14 cellular contexts compared by ENCODE assay signal in genomic region chr20:36267605-36268500, GRCh38. TPM values are rescaled to one million over a fixed set of nuclear protein-coding genes. Genes with fewer than 3 reads are reported as not detected.
DNase-seq lines count a peak whose midpoint lies in the region; ATAC-seq and TF ChIP-seq lines count a peak whose summit lies in the region.
"Had no signal": no experiment of that assay in that cellular context is flagged by ENCODE, and none has a peak within 500 bp of the region (broad histone marks: within the 10 kb centered on the region; RNA-seq: fewer than 3 reads in every experiment).

No MANE protein-coding gene starts in this region.

- DNase-seq in D341Med (ENCODE audit: low spot score) (peak; percentile 25), RWPE2 (ENCODE audit: low spot score) (peak; percentile 80), endodermal cell (no peak), occipital lobe (lab: John Stamatoyannopoulos, UW) (peak; percentile 40), NK-92 (lab: John Stamatoyannopoulos, UW; ENCODE audit: unreplicated experiment) (no peak)
- DNase-seq in CD4-positive, alpha-beta T cell = no peak
- DNase-seq: AML-193; Calu3; CD4-positive, CD25-positive, alpha-beta regulatory T cell; DMS79; NCI-H226; NCI-H526 treated with DMSO at 0.1 percent for 48 hours; PC-3 had no signal

- no peaks in the 10 kb centered on the region for H3K36me3 Mint-ChIP-seq in endodermal cell (ENCODE audit: low read depth)
- no peaks in the 10 kb centered on the region for H3K36me3 Mint-ChIP-seq in CD4-positive, alpha-beta T cell (ENCODE audit: low read depth)
- H3K36me3 Mint-ChIP-seq: CD4-positive, CD25-positive, alpha-beta regulatory T cell had no signal

- no peaks in the 10 kb centered on the region for H3K9me3 ChIP-seq in RWPE2 (ENCODE audit: severe bottlenecking)
- no peaks in the 10 kb centered on the region for H3K9me3 ChIP-seq in endodermal cell (ENCODE audit: control insufficient read depth, low read length)
- H3K9me3 ChIP-seq in CD4-positive, alpha-beta T cell (ENCODE audit: control insufficient read depth, low read length) = no peaks in the 10 kb centered on the region

- H3K27ac ChIP-seq in RWPE2 (ENCODE audit: poor library complexity, severe bottlenecking) = no peak overlapping the region
- H3K27ac ChIP-seq in endodermal cell (ENCODE audit: low read depth, low read length) = no peak overlapping the region
- no peak overlapping the region for H3K27ac ChIP-seq in CD4-positive, alpha-beta T cell (ENCODE audit: low read depth, low read length)

- no peaks in the 10 kb centered on the region for H3K27me3 ChIP-seq in RWPE2 (ENCODE audit: insufficient read depth, poor library complexity, severe bottlenecking)
- no peaks in the 10 kb centered on the region for H3K27me3 ChIP-seq in endodermal cell (ENCODE audit: control insufficient read depth, insufficient read depth, low read length, poor library complexity, severe bottlenecking)
- H3K27me3 ChIP-seq in CD4-positive, alpha-beta T cell (ENCODE audit: control insufficient read depth, insufficient read depth, low read length) = no peaks in the 10 kb centered on the region

- H3K27me3 Mint-ChIP-seq in endodermal cell (ENCODE audit: insufficient read depth) = peaks cover 11% of the 10 kb centered on the region
- H3K27me3 Mint-ChIP-seq in CD4-positive, alpha-beta T cell = no peaks in the 10 kb centered on the region

- no peak overlapping the region for H3K27ac Mint-ChIP-seq in endodermal cell
- no peak overlapping the region for H3K27ac Mint-ChIP-seq in CD4-positive, alpha-beta T cell
- H3K27ac Mint-ChIP-seq: CD4-positive, CD25-positive, alpha-beta regulatory T cell had no signal

- TF ChIP-seq CTCF in RWPE2 (IDR thresholded peaks at IDR 0.05; ENCODE audit: poor library complexity, severe bottlenecking) (no peak), endodermal cell (conservative IDR thresholded peaks at IDR 0.05) (peak; percentile 33)
- TF ChIP-seq CTCF in CD4-positive, alpha-beta T cell (IDR thresholded peaks at IDR 0.05) = no peak

- H3K4me3 Mint-ChIP-seq in endodermal cell = no peak overlapping the region
- no peak overlapping the region for H3K4me3 Mint-ChIP-seq in CD4-positive, alpha-beta T cell
- H3K4me3 Mint-ChIP-seq: CD4-positive, CD25-positive, alpha-beta regulatory T cell had no signal

- no peaks in the 10 kb centered on the region for H3K4me1 ChIP-seq in RWPE2 (ENCODE audit: insufficient read depth, poor library complexity, severe bottlenecking)
- H3K4me1 ChIP-seq in endodermal cell (ENCODE audit: control insufficient read depth, insufficient read depth, low read length) = no peaks in the 10 kb centered on the region

- intact Hi-C loops in CD4-positive, alpha-beta T cell (cut with DNase I, micrococcal nuclease) = no loop called here

- POLR2A ChIA-PET in CD4-positive, alpha-beta T cell (lab: Charles Lee) = no interaction called here

- no peaks in the 10 kb centered on the region for H3K36me3 ChIP-seq in RWPE2 (ENCODE audit: low read depth)
- no peaks in the 10 kb centered on the region for H3K36me3 ChIP-seq in endodermal cell (ENCODE audit: control insufficient read depth, insufficient read depth, low read length)

- CTCF ChIA-PET in CD4-positive, alpha-beta T cell (lab: Charles Lee) = no interaction called here

- no peak overlapping the region for H3K9ac ChIP-seq in endodermal cell (ENCODE audit: extremely low read depth, low read length, poor library complexity, severe bottlenecking)

- H3K9me3 Mint-ChIP-seq in endodermal cell = no peaks in the 10 kb centered on the region
- no peaks in the 10 kb centered on the region for H3K9me3 Mint-ChIP-seq in CD4-positive, alpha-beta T cell

- 86 to 90% methylated on average over 16 to 25 of the region's 25 CpGs for WGBS in endodermal cell (ENCODE audit: insufficient coverage in 1 of 2, insufficient read length in 1 of 2), 2 experiments

- no peak for ATAC-seq in RWPE2 (ENCODE audit: low read depth)
- no peak for ATAC-seq in CD4-positive, alpha-beta T cell (ENCODE audit: poor library complexity)
- no peak for ATAC-seq in GM19023 (IDR thresholded peaks at IDR 0.05; ENCODE audit: unreplicated experiment)
- ATAC-seq: PC-3 had no signal

- no peaks in the 10 kb centered on the region for H3K4me1 Mint-ChIP-seq in endodermal cell
- no peaks in the 10 kb centered on the region for H3K4me1 Mint-ChIP-seq in CD4-positive, alpha-beta T cell (ENCODE audit: low read depth)
- H3K4me1 Mint-ChIP-seq: CD4-positive, CD25-positive, alpha-beta regulatory T cell had no signal

- H3K4me3 ChIP-seq in RWPE2 (ENCODE audit: severe bottlenecking) = no peak overlapping the region
- no peak overlapping the region for H3K4me3 ChIP-seq in endodermal cell (ENCODE audit: low read length)

RNA-seq across cellular contexts. Expression of gene AAR2, which starts 31.6 kb away (rescaled TPM):
- total RNA-seq in endodermal cell = 10 to 100 TPM; 23.5 to 24.3 TPM
- polyA plus RNA-seq in endodermal cell (2013, experiment 1 of 2) = 31.3 TPM
- polyA plus RNA-seq in endodermal cell (2013, experiment 2 of 2) = 27.6 TPM
- total RNA-seq in occipital lobe = 24.3 TPM
- 10 to 100 TPM; 22.5 to 24.3 TPM for total RNA-seq in CD4-positive, alpha-beta T cell

RNA-seq across cellular contexts. Expression of gene DLGAP4, which starts 38.3 kb away (rescaled TPM):
- total RNA-seq in endodermal cell (10 to 100 TPM; 62.9 to 78.2 TPM), occipital lobe (29.9 TPM)
- 94.6 TPM for polyA plus RNA-seq in endodermal cell (2013, experiment 1 of 2)
- polyA plus RNA-seq in endodermal cell (2013, experiment 2 of 2) = 90.8 TPM
- total RNA-seq in CD4-positive, alpha-beta T cell = 10 to 100 TPM; 16.0 to 16.1 TPM

Comparison
In these comparisons a context has a peak if more than half of its experiments do, and no peak if none do; other contexts are left out.
1. DNase-seq: peak in D341Med (single experiment), RWPE2 (single experiment) and occipital lobe (single experiment); none in endodermal cell (single experiment), CD4-positive, alpha-beta T cell (0 of 10) and NK-92 (single experiment).